In genomic region chr6:36319834-36320233, GRCh38 we compare ENCODE assay signal across 21 cellular contexts. TPM values are rescaled to one million over a fixed set of nuclear protein-coding genes. Genes with fewer than 3 reads are reported as not detected.
"Had no signal": no experiment of that assay in that cellular context is flagged by ENCODE, and none has a peak within 500 bp of the region (broad histone marks: within the 10 kb centered on the region; RNA-seq: fewer than 3 reads in every experiment).

No MANE protein-coding gene starts in this region.

- ATAC-seq: left lobe of liver; naive thymus-derived CD4-positive, alpha-beta T cell; psoas muscle; right lobe of liver had no signal

- H3K9me3 ChIP-seq: neutrophil, psoas muscle, right lobe of liver had no signal

- H3K27me3 ChIP-seq: neutrophil, right lobe of liver had no signal

- H3K27ac ChIP-seq: neutrophil, psoas muscle, right lobe of liver had no signal

- DNase-seq: cerebellar nuclear complex; dermis blood vessel endothelial cell; effector CD4-positive, alpha-beta T cell; foreskin melanocyte; head of caudate nucleus; hippocampal formation; naive thymus-derived CD4-positive, alpha-beta T cell; nephron progenitor cell; psoas muscle; retina; right lobe of liver; stimulated activated CD4-positive, alpha-beta T cell treated with anti-CD3 and anti-CD28 coated beads, Interleukin-12 subunit alpha, Interleukin-12 subunit beta, amount 100 ng/mL, for 4 hours; stimulated activated naive CD4-positive, alpha-beta T cell treated with Interleukin-2 at 50 U/mL for 16 hours had no signal

- H3K4me1 ChIP-seq: psoas muscle, right lobe of liver had no signal

- H3K36me3 ChIP-seq: neutrophil, right lobe of liver had no signal

- H3K4me3 ChIP-seq: psoas muscle, right lobe of liver had no signal

RNA-seq across cellular contexts. Expression of gene BNIP5, which starts 16.9 kb away (rescaled TPM):
- total RNA-seq: dermis blood vessel endothelial cell, kidney epithelial cell, left lobe of liver, lower leg skin, mesothelial cell of epicardium, osteoblast, psoas muscle, right lobe of liver, skeletal muscle tissue had no signal
- polyA plus RNA-seq: esophagus; naive thymus-derived CD4-positive, alpha-beta T cell had no signal

RNA-seq across cellular contexts. Expression of gene PNPLA1, which starts 50.0 kb away (rescaled TPM):
- total RNA-seq: dermis blood vessel endothelial cell, kidney epithelial cell, left lobe of liver, mesothelial cell of epicardium, psoas muscle, right lobe of liver, skeletal muscle tissue had no signal
- polyA plus RNA-seq: naive thymus-derived CD4-positive, alpha-beta T cell had no signal
